In the genomic region with DNA sequence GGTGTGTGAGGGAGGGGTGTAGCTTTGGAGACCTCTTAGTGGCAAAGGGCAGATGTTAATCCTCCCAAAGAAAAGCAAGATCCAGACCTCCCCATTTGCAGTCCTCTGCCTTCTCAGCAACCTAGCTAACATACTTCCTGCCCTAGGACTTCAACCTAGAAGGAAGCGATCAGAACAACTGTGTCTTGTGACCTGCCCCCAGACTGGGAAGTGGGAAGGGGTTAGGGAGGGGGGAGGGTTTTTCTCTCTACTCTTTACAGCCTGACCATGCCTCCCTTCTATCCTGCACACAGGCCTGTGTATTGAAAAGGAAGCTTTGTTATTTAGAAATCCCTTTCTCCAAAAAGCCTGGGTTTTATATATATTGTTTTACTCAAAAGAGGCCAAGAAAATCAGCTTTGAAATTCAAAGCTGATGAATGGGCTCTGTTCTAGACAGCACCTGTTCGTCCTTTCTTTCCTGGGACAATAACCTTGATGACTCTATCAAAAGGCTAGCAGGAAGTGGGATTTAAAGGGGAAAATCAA, we compare ENCODE assay signal across 17 cellular contexts. TPM values are rescaled to one million over a fixed set of nuclear protein-coding genes. Genes with fewer than 3 reads are reported as not detected.
A peak's percentile ranks its signal among the peaks of the same experiment; 100 is the strongest.
DNase-seq lines count a peak whose midpoint lies in the region; ATAC-seq, FAIRE-seq and TF ChIP-seq lines count a peak whose summit lies in the region.
"Had no signal": no experiment of that assay in that cellular context is flagged by ENCODE, and none has a peak within 500 bp of the region (broad histone marks: within the 10 kb centered on the region; RNA-seq: fewer than 3 reads in every experiment).

No MANE protein-coding gene starts in this region.

- no peak overlapping the region for H3K4me2 ChIP-seq in A549
- H3K4me2 ChIP-seq: PC-9 had no signal

- TF ChIP-seq EP300 in A549 (IDR thresholded peaks at IDR 0.05), result no peak

- H3K4me1 ChIP-seq in A549 (no peaks in the 10 kb centered on the region), HUES48 (ENCODE audit: control insufficient read depth, insufficient read depth, low read length) (peaks cover 31% of the 10 kb centered on the region)

- no peaks in the 10 kb centered on the region for H3K27me3 ChIP-seq in HUES48 (ENCODE audit: control insufficient read depth, insufficient read depth, low read length)

- H3K27ac ChIP-seq in A549, result no peak overlapping the region
- peak overlapping the region; percentile 86 for H3K27ac ChIP-seq in HUES48 (ENCODE audit: low read depth, low read length)
- H3K27ac ChIP-seq: PC-9 had no signal

- TF ChIP-seq POLR2A in A549 (IDR thresholded peaks at IDR 0.05; ENCODE audit: low read length), result no peak

- H3K36me3 ChIP-seq in HUES48 (ENCODE audit: control insufficient read depth, insufficient read depth, low read length), result no peaks in the 10 kb centered on the region

- TF ChIP-seq CTCF in A549 (IDR thresholded peaks at IDR 0.05), result no peak

- WGBS in A549 (ENCODE audit: missing lambda C conversion rate), result 76% methylated on average over 2 of the region's 2 CpGs

- CTCF ChIA-PET in A549 (lab: Yijun Ruan, JAX), result no interaction called here

- ATAC-seq in A549 (no peak), GM21515 (IDR thresholded peaks at IDR 0.05; ENCODE audit: unreplicated experiment) (no peak), HG02973 (IDR thresholded peaks at IDR 0.05; ENCODE audit: unreplicated experiment) (no peak), GM21360 (IDR thresholded peaks at IDR 0.05; ENCODE audit: unreplicated experiment) (no peak)
- ATAC-seq: activated CD4-positive, alpha-beta T cell treated with anti-CD3 and anti-CD28 coated beads for 36 hours had no signal

- no peak overlapping the region for H3K9ac ChIP-seq in HUES48 (ENCODE audit: low read depth, low read length)

- no peak for TF ChIP-seq RAD21 in A549 (conservative IDR thresholded peaks at IDR 0.05 in 1 of 2, IDR thresholded peaks at IDR 0.05 in 1 of 2)

- H3K9me3 ChIP-seq in A549, result no peaks in the 10 kb centered on the region
- no peaks in the 10 kb centered on the region for H3K9me3 ChIP-seq in HUES48 (ENCODE audit: control insufficient read depth, insufficient read depth, low read length)

- DNase-seq in A549 (ENCODE audit: low read depth in 1 of 2, low spot score in 1 of 2) (no peak), NCI-H774 (lab: John Stamatoyannopoulos, UW) (peak; percentile 6), iPS-NIHi11 (ENCODE audit: low spot score) (peak; percentile 14), T-helper 9 cell (no peak)
- DNase-seq: activated CD4-positive, alpha-beta T cell treated with anti-CD3 and anti-CD28 coated beads for 36 hours; activated CD8-positive, alpha-beta memory T cell treated with anti-CD3 and anti-CD28 coated beads, Interleukin-2, amount 50 U/mL, for 48 hours; activated gamma-delta T cell; caudate nucleus; IMR-90; NCI-H524; PC-9; stimulated activated CD4-positive, alpha-beta T cell treated with anti-CD3 and anti-CD28 coated beads, Interleukin-2, amount 100 ng/mL, for 48 hours; T1000 had no signal

- FAIRE-seq in A549 (lab: Jason Lieb, UNC), result peak; percentile 68

- POLR2A ChIA-PET in A549 (lab: Yijun Ruan, JAX), result no interaction called here

- H3K4me3 ChIP-seq in A549, result no peak overlapping the region
- no peak overlapping the region for H3K4me3 ChIP-seq in HUES48 (ENCODE audit: low read depth, low read length)
- H3K4me3 ChIP-seq: PC-9 had no signal

TF ChIP-seq in A549, 52 proteins besides CTCF, POLR2A, EP300 and RAD21:
- no peak for TF ChIP-seq MAFK (IDR thresholded peaks at IDR 0.05; ENCODE audit: partially characterized antibody)
- TF ChIP-seq, protein P1, sequence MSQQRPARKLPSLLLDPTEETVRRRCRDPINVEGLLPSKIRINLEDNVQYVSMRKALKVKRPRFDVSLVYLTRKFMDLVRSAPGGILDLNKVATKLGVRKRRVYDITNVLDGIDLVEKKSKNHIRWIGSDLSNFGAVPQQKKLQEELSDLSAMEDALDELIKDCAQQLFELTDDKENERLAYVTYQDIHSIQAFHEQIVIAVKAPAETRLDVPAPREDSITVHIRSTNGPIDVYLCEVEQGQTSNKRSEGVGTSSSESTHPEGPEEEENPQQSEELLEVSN (IDR thresholded peaks at IDR 0.05; ENCODE audit: borderline replicate concordance, low read depth), result no peak
- no peak for TF ChIP-seq RNF2 (IDR thresholded peaks at IDR 0.05; ENCODE audit: borderline replicate concordance, low read depth)
- no peak for TF ChIP-seq ESRRA (IDR thresholded peaks at IDR 0.05; ENCODE audit: borderline replicate concordance, low read length)

RNA-seq across cellular contexts. Expression of a gene that starts 35.2 kb away (rescaled TPM):
- 85.7 and 129 TPM in 2 replicates for polyA plus RNA-seq in A549 (2011; rRNA removed)
- polyA plus RNA-seq in A549 (2012; cell fraction: cytosol; rRNA removed), result 104 and 106 TPM in 2 replicates
- polyA plus RNA-seq in A549 (2012; cell fraction: nucleus; rRNA removed), result 43.9 and 44.9 TPM in 2 replicates
- polyA plus RNA-seq in A549 (2017; fragmentation: RNase III; extraction: RNeasy Plus Mini Kit Qiagen cat#74134 plus additional on column Dnase treatment), result 180 to 193 TPM (median 180 TPM) in 3 replicates
- 32.3 and 34.1 TPM in 2 replicates for polyA minus RNA-seq in A549 (2011; rRNA and poly(A)+ RNA removed)

RNA-seq across cellular contexts. Expression of a gene that starts 49.5 kb away (rescaled TPM):
- polyA plus RNA-seq in A549 (2011; rRNA removed) (1.8 and 2.2 TPM in 2 replicates), A549 (2017; fragmentation: RNase III; extraction: RNeasy Plus Mini Kit Qiagen cat#74134 plus additional on column Dnase treatment) (2.6 to 3.2 TPM (median 3.2 TPM) in 3 replicates)
- polyA plus RNA-seq in A549 (2012; cell fraction: cytosol; rRNA removed), result 1.4 and 1.5 TPM in 2 replicates
- 3.8 and 4.2 TPM in 2 replicates for polyA plus RNA-seq in A549 (2012; cell fraction: nucleus; rRNA removed)
- polyA minus RNA-seq in A549 (2011; rRNA and poly(A)+ RNA removed), result 1.3 and 1.8 TPM in 2 replicates

Comparison
In these comparisons a context has a peak if more than half of its experiments do, and no peak if none do; other contexts are left out.
1. DNase-seq: peak in NCI-H774 (single experiment) and iPS-NIHi11 (single experiment); none in A549 (0 of 2) and T-helper 9 cell (single experiment).